1 cellular context compared by ENCODE assay signal in genomic region chr12:105233045-105233905, GRCh38.
TF ChIP-seq lines count a peak whose summit lies in the region.

No MANE protein-coding gene starts in this region.

TF ChIP-seq in IMR-90, 13 proteins besides CTCF, POLR2A, EP300 and RAD21 (continued from another document):
- TF ChIP-seq FOS (IDR thresholded peaks at IDR 0.05; ENCODE audit: low read depth, low read length) = no peak
- TF ChIP-seq CEBPB (IDR thresholded peaks at IDR 0.05; ENCODE audit: low read depth, low read length) = no peak
